In the genomic region with DNA sequence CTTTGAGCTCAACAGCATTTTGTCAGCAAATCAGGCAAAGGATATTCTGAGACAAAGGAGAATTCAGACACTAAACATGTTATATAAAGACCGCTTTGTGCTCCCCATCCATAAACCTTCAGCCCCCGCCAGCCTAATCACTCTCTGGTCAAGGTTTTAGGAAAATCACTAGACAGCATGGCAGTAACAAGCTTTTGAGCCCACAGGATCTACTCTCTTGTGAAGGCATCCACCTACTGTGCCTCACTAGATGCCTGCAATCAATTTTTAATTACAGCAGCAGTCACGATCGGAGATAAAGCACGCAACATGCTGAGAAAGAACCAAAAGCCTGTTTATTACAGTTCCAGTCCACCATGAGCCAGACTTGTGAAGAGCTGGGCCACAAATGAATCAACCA, we compare ENCODE assay signal across 17 cellular contexts. TPM values are rescaled to one million over a fixed set of nuclear protein-coding genes. Genes with fewer than 3 reads are reported as not detected.
DNase-seq lines count a peak whose midpoint lies in the region; ATAC-seq and TF ChIP-seq lines count a peak whose summit lies in the region.
"Had no signal": no experiment of that assay in that cellular context is flagged by ENCODE, and none has a peak within 500 bp of the region (broad histone marks: within the 10 kb centered on the region; RNA-seq: fewer than 3 reads in every experiment).

No MANE protein-coding gene starts in this region.

- peak; percentile 50 for DNase-seq in EH (ENCODE audit: low read depth)
- DNase-seq in body of pancreas: no peak
- DNase-seq in substantia nigra (lab: John Stamatoyannopoulos, UW): peak in 11 of 49 donors; percentile 11 to 63 (median 26)
- DNase-seq in Caco-2: no peak
- DNase-seq in OCI-M2 (lab: John Stamatoyannopoulos, UW; ENCODE audit: unreplicated experiment): no peak
- DNase-seq in SK-N-DZ (ENCODE audit: low spot score): no peak
- DNase-seq: DMS79 treated with DMSO at 0.1 percent for 48 hours, GDM1, KBM-7, NCI-H1092, NCI-H2107, NCI-H748 treated with DMSO at 0.1 percent for 48 hours had no signal

- no peaks in the 10 kb centered on the region for H3K4me1 Mint-ChIP-seq in Caco-2 (ENCODE audit: low read depth, unreplicated experiment)

- H3K4me3 Mint-ChIP-seq in Caco-2 (ENCODE audit: unreplicated experiment): no peak overlapping the region

- CTCF ChIA-PET in Caco-2 (lab: Charles Lee): no interaction called here

- no peaks in the 10 kb centered on the region for H3K27me3 Mint-ChIP-seq in Caco-2 (ENCODE audit: insufficient read depth, unreplicated experiment)

- no peak overlapping the region for H3K4me3 ChIP-seq in body of pancreas
- H3K4me3 ChIP-seq in Caco-2 (ENCODE audit: low read depth, low read length): no peak overlapping the region
- H3K4me3 ChIP-seq: A549, HAP-1 had no signal

- H3K27ac ChIP-seq in body of pancreas (peak overlapping the region in 1 of 4 donors; percentile 21), layer of hippocampus (ENCODE audit: low read depth, low read length) (peak overlapping the region; percentile 81), substantia nigra (ENCODE audit: low read depth, low read length, poor library complexity, severe bottlenecking) (peak overlapping the region; percentile 85)
- H3K27ac ChIP-seq: A549, HL-60 had no signal

- H3K27ac Mint-ChIP-seq in Caco-2 (ENCODE audit: unreplicated experiment): no peak overlapping the region

- no peaks in the 10 kb centered on the region for H3K9me3 ChIP-seq in body of pancreas
- H3K9me3 ChIP-seq in Caco-2: no peaks in the 10 kb centered on the region
- H3K9me3 ChIP-seq: A549, HAP-1 had no signal

- H3K36me3 ChIP-seq in body of pancreas (replicated peaks in 1 of 2; ENCODE audit: insufficient read depth in 1 of 2, low read depth in 2 of 2) (no peaks in the 10 kb centered on the region), Caco-2 (ENCODE audit: control insufficient read depth, insufficient read depth, low read length) (no peaks in the 10 kb centered on the region)
- H3K36me3 ChIP-seq: HAP-1 had no signal

- H3K36me3 Mint-ChIP-seq in Caco-2 (ENCODE audit: insufficient read depth, unreplicated experiment): no peaks in the 10 kb centered on the region

- WGBS in body of pancreas, 2 donors: 68 to 80% methylated on average over 5 of the region's 5 CpGs

- TF ChIP-seq CTCF in body of pancreas (IDR thresholded peaks at IDR 0.05): no peak
- no peak for TF ChIP-seq CTCF in Caco-2 (IDR thresholded peaks at IDR 0.05; ENCODE audit: insufficient read depth in 1 of 2, low read depth in 1 of 2, low read length in 1 of 2, severe bottlenecking in 1 of 2, unreplicated experiment in 1 of 2)

- no peaks in the 10 kb centered on the region for H3K27me3 ChIP-seq in body of pancreas
- no peaks in the 10 kb centered on the region for H3K27me3 ChIP-seq in layer of hippocampus (ENCODE audit: control insufficient read depth, insufficient read depth, low read length)
- no peaks in the 10 kb centered on the region for H3K27me3 ChIP-seq in Caco-2 (replicated peaks; ENCODE audit: control insufficient read depth, insufficient read depth, low read length)

- no peaks in the 10 kb centered on the region for H3K9me3 Mint-ChIP-seq in Caco-2 (ENCODE audit: unreplicated experiment)

- POLR2A ChIA-PET in Caco-2 (lab: Charles Lee): no interaction called here

- peak; percentile 75 for ATAC-seq in body of pancreas
- ATAC-seq: A549, Right ventricle myocardium inferior had no signal

- intact Hi-C loops in body of pancreas (cut with DNase I) (no loop called here), Caco-2 (cut with micrococcal nuclease; ENCODE audit: unreplicated experiment) (no loop called here)

- no peak for TF ChIP-seq POLR2A in body of pancreas (IDR thresholded peaks at IDR 0.05)

- H3K4me1 ChIP-seq in body of pancreas (peaks cover 12% of the 10 kb centered on the region), Caco-2 (no peaks in the 10 kb centered on the region)
- H3K4me1 ChIP-seq: HAP-1 had no signal

- no TSS peak for BruUV-seq in Caco-2 (replicated peaks; lab: Mats Ljungman, UMichigan)

RNA-seq across cellular contexts. Expression of a gene that starts 19.1 kb away (rescaled TPM):
- 1 to 10 TPM; 1.8 to 4.9 TPM for total RNA-seq in body of pancreas
- not detected in 2 replicates for total RNA-seq in Caco-2 (2022)
- polyA plus RNA-seq in SK-N-DZ (2014; cell fraction: cytosol; rRNA removed): not detected in 2 replicates
- polyA plus RNA-seq in SK-N-DZ (2014; cell fraction: nucleus; rRNA removed): 0.09 TPM in 1 of 2 replicates, not detected in the other
